ENCODE assay signal across 11 cellular contexts in genomic region chr1:155125511-155125945, GRCh38. TPM values are rescaled to one million over a fixed set of nuclear protein-coding genes. Genes with fewer than 3 reads are reported as not detected.
DNase-seq lines count a peak whose midpoint lies in the region; TF ChIP-seq lines count a peak whose summit lies in the region.
"Had no signal": no experiment of that assay in that cellular context is flagged by ENCODE, and none has a peak within 500 bp of the region (broad histone marks: within the 10 kb centered on the region; RNA-seq: fewer than 3 reads in every experiment).

No MANE protein-coding gene starts in this region.

- peaks cover 39% of the 10 kb centered on the region for H3F3A ChIP-seq in neural progenitor cell (ENCODE audit: low read depth)

- no peak for TF ChIP-seq CTCF in C4-2B (conservative IDR thresholded peaks at IDR 0.05)
- no peak for TF ChIP-seq CTCF in neural progenitor cell (IDR thresholded peaks at IDR 0.05)

- peaks cover 56% of the 10 kb centered on the region for H3K27me3 Mint-ChIP-seq in neural progenitor cell (ENCODE audit: insufficient read depth, low read depth)

- peak; percentile 38 for DNase-seq in RPMI8226
- DNase-seq in neural progenitor cell (ENCODE audit: low spot score): peak; percentile 46
- DNase-seq in germinal center (ENCODE audit: low spot score): no peak
- DNase-seq in putamen (ENCODE audit: low spot score): no peak
- DNase-seq in cerebellum (ENCODE audit: low spot score): no peak
- no peak for DNase-seq in middle frontal gyrus (ENCODE audit: extremely low spot score, low spot score)
- DNase-seq: activated gamma-delta T cell, NCI-H2171, T-helper 9 cell had no signal

- H3K27ac ChIP-seq in C4-2B (peak overlapping the region; percentile 95), esophagus (ENCODE audit: low read depth in 2 of 2, low read length in 1 of 2) (peak overlapping the region; percentile 96 to 98), neural progenitor cell (no peak overlapping the region)

- H3K36me3 ChIP-seq in esophagus (ENCODE audit: control insufficient read depth in 2 of 2, insufficient read depth in 2 of 2, low read length in 1 of 2): no peaks in the 10 kb centered on the region
- H3K36me3 ChIP-seq in neural progenitor cell: no peaks in the 10 kb centered on the region

- H3K4me1 Mint-ChIP-seq in neural progenitor cell: peaks cover 42% of the 10 kb centered on the region

- H3K4me3 Mint-ChIP-seq in neural progenitor cell: peak overlapping the region; percentile 80

- H4K20me1 ChIP-seq in neural progenitor cell (ENCODE audit: low read depth): peaks cover 13% of the 10 kb centered on the region

- H3K4me1 ChIP-seq in esophagus (ENCODE audit: control insufficient read depth in 2 of 2, insufficient read depth in 2 of 2, low read length in 1 of 2) (peaks cover 6 to 18% of the 10 kb centered on the region in 2 donors), neural progenitor cell (peaks cover 59% of the 10 kb centered on the region)

- H3K4me3 ChIP-seq in esophagus (ENCODE audit: low read depth in 1 of 2, low read length in 2 of 2) (no peak overlapping the region), neural progenitor cell (peak overlapping the region; percentile 64)

- H3K27me3 ChIP-seq in esophagus (ENCODE audit: control insufficient read depth in 1 of 2, insufficient read depth in 2 of 2, low read length in 2 of 2): no peaks in the 10 kb centered on the region
- peaks cover 97% of the 10 kb centered on the region for H3K27me3 ChIP-seq in neural progenitor cell

- H3K36me3 Mint-ChIP-seq in neural progenitor cell: no peaks in the 10 kb centered on the region

- H3K9me3 ChIP-seq in esophagus (ENCODE audit: control insufficient read depth in 2 of 2, insufficient read depth in 1 of 2, low read depth in 1 of 2, low read length in 1 of 2) (peaks cover 0 to 2% of the 10 kb centered on the region in 2 donors), neural progenitor cell (ENCODE audit: low read depth) (no peaks in the 10 kb centered on the region)

- no peaks in the 10 kb centered on the region for H3K9me3 Mint-ChIP-seq in neural progenitor cell

- peak overlapping the region; percentile 80 for H2AFZ ChIP-seq in neural progenitor cell (replicated peaks)

- H3K9ac ChIP-seq in neural progenitor cell: no peak overlapping the region

- H3K27ac Mint-ChIP-seq in neural progenitor cell: no peak overlapping the region

- no peaks in the 10 kb centered on the region for H3K79me2 ChIP-seq in neural progenitor cell (ENCODE audit: low read depth)

- WGBS in esophagus, 2 donors: 52 to 60% methylated on average over 11 of the region's 11 CpGs

- peak overlapping the region; percentile 95 for H3K4me2 ChIP-seq in neural progenitor cell

RNA-seq across cellular contexts. Expression of gene EFNA1, which starts 2.1 kb away (rescaled TPM):
- polyA plus RNA-seq in esophagus: 10 to 100 TPM; 32.9 to 48.1 TPM
- 0.34 and 0.65 TPM in 2 replicates for total RNA-seq in neural progenitor cell (ENCODE audit: low replicate concordance)
- total RNA-seq in cerebellum: 6.9 TPM

RNA-seq across cellular contexts. Expression of gene SLC50A1, which starts 10.1 kb away (rescaled TPM):
- 10 to 100 TPM; 41.0 to 51.5 TPM for polyA plus RNA-seq in esophagus
- total RNA-seq in neural progenitor cell (ENCODE audit: low replicate concordance): 14.4 and 29.0 TPM in 2 replicates
- 4.6 TPM for total RNA-seq in cerebellum

RNA-seq across cellular contexts. Expression of gene DPM3, which starts 14.8 kb away (rescaled TPM):
- 100 to 1,000 TPM; 103 to 248 TPM for polyA plus RNA-seq in esophagus
- total RNA-seq in neural progenitor cell (ENCODE audit: low replicate concordance) (16.8 and 133 TPM in 2 replicates), cerebellum (7.2 TPM)

RNA-seq across cellular contexts. Expression of gene EFNA3, which starts 46.9 kb away (rescaled TPM):
- polyA plus RNA-seq in esophagus: 10 to 100 TPM; 16.3 to 21.7 TPM
- 4.0 and 9.6 TPM in 2 replicates for total RNA-seq in neural progenitor cell (ENCODE audit: low replicate concordance)
- 7.3 TPM for total RNA-seq in cerebellum

RNA-seq across cellular contexts. Expression of gene KRTCAP2, which starts 47.6 kb away (rescaled TPM):
- 100 to 1,000 TPM; 161 to 260 TPM for polyA plus RNA-seq in esophagus
- 37.8 and 100 TPM in 2 replicates for total RNA-seq in neural progenitor cell (ENCODE audit: low replicate concordance)
- total RNA-seq in cerebellum: 32.4 TPM

Comparison
In these comparisons a context has a peak if more than half of its experiments do, and no peak if none do; other contexts are left out.
1. DNase-seq: peak in RPMI8226 (single experiment) and neural progenitor cell (single experiment); none in germinal center (single experiment), putamen (single experiment), cerebellum (single experiment) and middle frontal gyrus (single experiment).